ENCODE assay signal across 8 cellular contexts in genomic region chr15:68277131-68277604, GRCh38. TPM values are rescaled to one million over a fixed set of nuclear protein-coding genes. Genes with fewer than 3 reads are reported as not detected.
DNase-seq lines count a peak whose midpoint lies in the region; ATAC-seq and TF ChIP-seq lines count a peak whose summit lies in the region.

No MANE protein-coding gene starts in this region.

- peak; percentile 33 for ATAC-seq in DND-41 (ENCODE audit: insufficient read depth, low read depth)
- peak; percentile 15 for ATAC-seq in HCT116
- ATAC-seq in central memory CD8-positive, alpha-beta T cell (replicated peaks; ENCODE audit: extremely low read depth, poor library complexity, severe bottlenecking): peak; percentile 1
- peak; percentile 16 for ATAC-seq in left lobe of liver
- ATAC-seq in GM18520 (IDR thresholded peaks at IDR 0.05; ENCODE audit: unreplicated experiment): no peak

- peaks cover 17% of the 10 kb centered on the region for H3K36me3 Mint-ChIP-seq in central memory CD8-positive, alpha-beta T cell (ENCODE audit: insufficient read depth)

- H3K27me3 ChIP-seq in DND-41 (ENCODE audit: insufficient read depth, low read length, poor library complexity) (no peaks in the 10 kb centered on the region), HCT116 (ENCODE audit: insufficient read depth, low read length) (no peaks in the 10 kb centered on the region)

- H3K4me1 Mint-ChIP-seq in central memory CD8-positive, alpha-beta T cell: peaks cover 48% of the 10 kb centered on the region

- H3K4me1 ChIP-seq in DND-41 (ENCODE audit: insufficient read depth, low read length) (peaks cover 47% of the 10 kb centered on the region), HCT116 (ENCODE audit: control insufficient read depth in 1 of 2, insufficient read depth in 2 of 2, low read length in 2 of 2) (peaks cover 24 to 47% of the 10 kb centered on the region in 2 experiments)

- peak overlapping the region; percentile 92 for H3K4me3 Mint-ChIP-seq in central memory CD8-positive, alpha-beta T cell

- H3K9me3 ChIP-seq in DND-41 (ENCODE audit: insufficient read depth, low read length, severe bottlenecking) (no peaks in the 10 kb centered on the region), HCT116 (ENCODE audit: control insufficient read depth in 1 of 2, insufficient read depth in 1 of 2, low read depth in 1 of 2, low read length in 2 of 2) (no peaks in the 10 kb centered on the region)

- H3K9me3 Mint-ChIP-seq in central memory CD8-positive, alpha-beta T cell: no peaks in the 10 kb centered on the region

- peak overlapping the region; percentile 88 for H3K4me2 ChIP-seq in DND-41 (ENCODE audit: insufficient read depth, low read length)
- peak overlapping the region; percentile 84 for H3K4me2 ChIP-seq in HCT116 (ENCODE audit: low read length)

- H3K4me3 ChIP-seq in DND-41 (ENCODE audit: low read depth in 1 of 2, low read length in 2 of 2) (peak overlapping the region; percentile 40 to 86; a peak in 3 of 4 replicates), HCT116 (replicated peaks in 1 of 2; ENCODE audit: low read depth in 1 of 2, low read length in 2 of 2) (peak overlapping the region; percentile 78 to 93)

- no peak for TF ChIP-seq POLR2A in HCT116 (IDR thresholded peaks at IDR 0.05; ENCODE audit: borderline replicate concordance, extremely low read depth, insufficient read depth, insufficient read length)

- H3K27ac ChIP-seq in DND-41 (ENCODE audit: low read length) (peak overlapping the region; percentile 95), HCT116 (ENCODE audit: low read depth, low read length) (peak overlapping the region; percentile 95)

- H3K36me3 ChIP-seq in DND-41 (ENCODE audit: insufficient read depth, low read length) (peaks cover 14% of the 10 kb centered on the region), HCT116 (ENCODE audit: control insufficient read depth in 1 of 2, insufficient read depth in 2 of 2, low read length in 2 of 2) (0 out of 4 replicates have a peak, but pooled peaks cover 2 to 9% of the 10 kb centered on the region in 2 experiments)

- RAD21 ChIA-PET in HCT116 (lab: Charles Lee; ENCODE audit: low non-redundant PET in 1 of 2, low total read pairs in 2 of 2, uncharacterized antibody in 2 of 2, unreplicated experiment in 2 of 2): interaction anchor here in 1 of 2 experiments (0.7 kb wide), 1 partner anchor 29 kb away, joined by 3 read pairs; no protein-coding TSS in a partner anchor

- no peak for TF ChIP-seq RAD21 in HCT116 (IDR thresholded peaks at IDR 0.05; ENCODE audit: low read depth)

- POLR2A ChIA-PET in HCT116 (lab: Charles Lee): interaction anchor here (0.8 to 1.9 kb wide), 4 partner anchors 12 to 1151 kb away, joined by 3 to 9 read pairs (median 6); no protein-coding TSS in a partner anchor

- no peaks in the 10 kb centered on the region for H3K9me2 ChIP-seq in HCT116 (ENCODE audit: insufficient read depth)

- H3K79me2 ChIP-seq in DND-41 (ENCODE audit: insufficient read depth, low read length): peaks cover 45% of the 10 kb centered on the region
- H3K79me2 ChIP-seq in HCT116 (ENCODE audit: insufficient read depth, low read length): peaks cover 43% of the 10 kb centered on the region

- H3K9ac ChIP-seq in DND-41 (ENCODE audit: low read depth, low read length) (peak overlapping the region; percentile 76), HCT116 (ENCODE audit: low read length) (peak overlapping the region; percentile 82)

- CTCF ChIA-PET in HCT116 (lab: Charles Lee): interaction anchor here (1.1 to 1.8 kb wide), 2 partner anchors 24 to 29 kb away, joined by 7 to 9 read pairs; no protein-coding TSS in a partner anchor

- TF ChIP-seq CTCF in DND-41 (IDR thresholded peaks at IDR 0.05; ENCODE audit: borderline replicate concordance, extremely low read depth, low read length, poor library complexity, severe bottlenecking) (no peak), HCT116 (IDR thresholded peaks at IDR 0.05 in 2 of 3, conservative IDR thresholded peaks at IDR 0.05 in 1 of 3; ENCODE audit: borderline replicate concordance in 1 of 3, insufficient read depth in 1 of 3, low read depth in 2 of 3, low read length in 2 of 3) (no peak)

- DNase-seq in DND-41 (no peak), HCT116 (ENCODE audit: low read depth, low spot score) (no peak), NCI-H69 (lab: John Stamatoyannopoulos, UW) (peak; percentile 70), left lobe of liver (ENCODE audit: low spot score) (no peak), superior temporal gyrus (ENCODE audit: extremely low spot score) (peak; percentile 81)
- no peak for DNase-seq in central memory CD8-positive, alpha-beta T cell (ENCODE audit: low spot score in 2 of 2)
- no peak for DNase-seq in stimulated activated CD4-positive, alpha-beta T cell treated with anti-CD3 and anti-CD28 coated beads, Interleukin-2, amount 100 ng/mL, for 24 hours

- H2AFZ ChIP-seq in DND-41 (ENCODE audit: low read depth, low read length): peak overlapping the region; percentile 94
- peak overlapping the region; percentile 79 for H2AFZ ChIP-seq in HCT116 (ENCODE audit: low read depth, low read length, poor library complexity, severe bottlenecking)

- BruUV-seq in HCT116 (replicated peaks; lab: Mats Ljungman, UMichigan): TSS peak; percentile 69

- H3K27me3 Mint-ChIP-seq in central memory CD8-positive, alpha-beta T cell: no peaks in the 10 kb centered on the region

- intact Hi-C loops in HCT116 (cut with micrococcal nuclease): no loop called here

- peak overlapping the region; percentile 98 for H3K27ac Mint-ChIP-seq in central memory CD8-positive, alpha-beta T cell (ENCODE audit: low read depth)

- H4K20me1 ChIP-seq in DND-41 (ENCODE audit: insufficient read depth, low read length) (peaks cover 32% of the 10 kb centered on the region), HCT116 (ENCODE audit: insufficient read depth) (peaks cover 13% of the 10 kb centered on the region; the same call in 1 of the 2 replicates)

TF ChIP-seq in HCT116, 20 proteins besides CTCF, POLR2A, EP300 and RAD21:
- TF ChIP-seq ZFX (IDR thresholded peaks at IDR 0.05) (no peak), FOSL1 (IDR thresholded peaks at IDR 0.05; ENCODE audit: low read depth) (no peak), JUND (IDR thresholded peaks at IDR 0.05) (no peak), ZNF274 (IDR thresholded peaks at IDR 0.05; ENCODE audit: low read depth, low read length) (no peak), ELF1 (IDR thresholded peaks at IDR 0.05; ENCODE audit: borderline replicate concordance, low read depth) (no peak), SP1 (IDR thresholded peaks at IDR 0.05; ENCODE audit: low read depth) (no peak)

RNA-seq across cellular contexts. Expression of gene FEM1B, which starts 0.4 kb away (rescaled TPM):
- total RNA-seq in HCT116 (2021; ENCODE audit: unreplicated experiment): 39.7 TPM
- 22.8 and 25.2 TPM in 2 replicates for polyA plus RNA-seq in HCT116 (2012)
- total RNA-seq in left lobe of liver: 21.5 TPM

RNA-seq across cellular contexts. Expression of gene CLN6, which starts 47.6 kb away (rescaled TPM):
- 44.1 TPM for total RNA-seq in HCT116 (2021; ENCODE audit: unreplicated experiment)
- 29.3 and 34.2 TPM in 2 replicates for polyA plus RNA-seq in HCT116 (2012)
- total RNA-seq in left lobe of liver: 12.2 TPM

Comparison
In these comparisons a context has a peak if more than half of its experiments do, and no peak if none do; other contexts are left out.
1. DNase-seq: peak in NCI-H69 (single experiment) and superior temporal gyrus (single experiment); none in DND-41 (single experiment), HCT116 (single experiment), central memory CD8-positive, alpha-beta T cell (0 of 2), left lobe of liver (single experiment) and stimulated activated CD4-positive, alpha-beta T cell treated with anti-CD3 and anti-CD28 coated beads, Interleukin-2, amount 100 ng/mL, for 24 hours (0 of 2).